In genomic region chr2:11097038-11097720, GRCh38 we compare ENCODE assay signal across 14 cellular contexts. TPM values are rescaled to one million over a fixed set of nuclear protein-coding genes. Genes with fewer than 3 reads are reported as not detected.
DNase-seq lines count a peak whose midpoint lies in the region; ATAC-seq and TF ChIP-seq lines count a peak whose summit lies in the region.
"Had no signal": no experiment of that assay in that cellular context is flagged by ENCODE, and none has a peak within 500 bp of the region (broad histone marks: within the 10 kb centered on the region; RNA-seq: fewer than 3 reads in every experiment).

No MANE protein-coding gene starts in this region.

- no peak overlapping the region for H3K27ac ChIP-seq in right atrium auricular region
- H3K27ac ChIP-seq in heart right ventricle: no peak overlapping the region
- H3K27ac ChIP-seq in upper lobe of right lung: no peak overlapping the region
- H3K27ac ChIP-seq: vagina had no signal

- no peaks in the 10 kb centered on the region for H3K9me3 Mint-ChIP-seq in activated CD8-positive, alpha-beta T cell treated with anti-CD3 and anti-CD28 coated beads, Interleukin-2, amount 10 ng/mL, durations not matched to agents 7 days and 5 days (ENCODE audit: insufficient read depth)
- H3K9me3 Mint-ChIP-seq: nephron progenitor cell had no signal

- no peaks in the 10 kb centered on the region for H3K4me1 Mint-ChIP-seq in activated CD8-positive, alpha-beta T cell treated with anti-CD3 and anti-CD28 coated beads, Interleukin-2, amount 10 ng/mL, durations not matched to agents 7 days and 5 days (ENCODE audit: low read depth)
- H3K4me1 Mint-ChIP-seq: B cell had no signal

- CTCF ChIA-PET in activated CD8-positive, alpha-beta T cell treated with anti-CD3 and anti-CD28 coated beads, Interleukin-2, amount 10 ng/mL, durations not matched to agents 7 days and 5 days (lab: Charles Lee): no interaction called here

- H3K27ac Mint-ChIP-seq in activated CD8-positive, alpha-beta T cell treated with anti-CD3 and anti-CD28 coated beads, Interleukin-2, amount 10 ng/mL, durations not matched to agents 7 days and 5 days: no peak overlapping the region
- H3K27ac Mint-ChIP-seq: B cell, nephron progenitor cell had no signal

- no peak overlapping the region for H3K4me3 Mint-ChIP-seq in activated CD8-positive, alpha-beta T cell treated with anti-CD3 and anti-CD28 coated beads, Interleukin-2, amount 10 ng/mL, durations not matched to agents 7 days and 5 days
- H3K4me3 Mint-ChIP-seq: B cell, nephron progenitor cell had no signal

- DNase-seq in Right ventricle myocardium superior: peak; percentile 71
- no peak for DNase-seq in right atrium auricular region (ENCODE audit: low spot score)
- peak; percentile 69 for DNase-seq in amniotic epithelial cell (ENCODE audit: low read depth)
- DNase-seq in heart right ventricle: peak in 1 of 2 donors; percentile 62
- DNase-seq in upper lobe of right lung: peak; percentile 33
- DNase-seq in erythroblast (lab: John Stamatoyannopoulos, UW): no peak
- no peak for DNase-seq in activated CD8-positive, alpha-beta T cell treated with anti-CD3 and anti-CD28 coated beads, Interleukin-2, amount 10 ng/mL, durations not matched to agents 7 days and 5 days
- DNase-seq: MV-4-11, NCI-H510A treated with DMSO at 0.1 percent for 48 hours, nephron progenitor cell, SHP77 had no signal

- POLR2A ChIA-PET in activated CD8-positive, alpha-beta T cell treated with anti-CD3 and anti-CD28 coated beads, Interleukin-2, amount 10 ng/mL, durations not matched to agents 7 days and 5 days (lab: Charles Lee): no interaction called here

- TF ChIP-seq POLR2A in erythroblast (IDR thresholded peaks at IDR 0.05; ENCODE audit: low read length): no peak

- no peaks in the 10 kb centered on the region for H3K36me3 Mint-ChIP-seq in activated CD8-positive, alpha-beta T cell treated with anti-CD3 and anti-CD28 coated beads, Interleukin-2, amount 10 ng/mL, durations not matched to agents 7 days and 5 days (ENCODE audit: low read depth)

- H3K36me3 ChIP-seq in right atrium auricular region: no peaks in the 10 kb centered on the region
- no peaks in the 10 kb centered on the region for H3K36me3 ChIP-seq in heart right ventricle
- H3K36me3 ChIP-seq in upper lobe of right lung: no peaks in the 10 kb centered on the region
- H3K36me3 ChIP-seq: vagina had no signal

- no peaks in the 10 kb centered on the region for H3K9me3 ChIP-seq in right atrium auricular region
- H3K9me3 ChIP-seq in heart right ventricle: no peaks in the 10 kb centered on the region
- no peaks in the 10 kb centered on the region for H3K9me3 ChIP-seq in upper lobe of right lung
- H3K9me3 ChIP-seq: vagina had no signal

- ATAC-seq in Right ventricle myocardium superior (ENCODE audit: poor library complexity) (peak; percentile 88), heart right ventricle (peak in 6 of 8 donors; percentile 55 to 88 (median 78)), upper lobe of right lung (no peak), HG02759 (IDR thresholded peaks at IDR 0.05; ENCODE audit: unreplicated experiment) (no peak)
- ATAC-seq in activated CD8-positive, alpha-beta T cell treated with anti-CD3 and anti-CD28 coated beads, Interleukin-2, amount 10 ng/mL, durations not matched to agents 7 days and 5 days: no peak

- no peaks in the 10 kb centered on the region for H3K27me3 ChIP-seq in right atrium auricular region
- peaks cover 0 to 14% (median 0%) of the 10 kb centered on the region in 7 donors for H3K27me3 ChIP-seq in heart right ventricle
- no peaks in the 10 kb centered on the region for H3K27me3 ChIP-seq in upper lobe of right lung
- H3K27me3 ChIP-seq: vagina had no signal

- WGBS in heart right ventricle, 2 donors: 69 to 80% methylated on average over 13 of the region's 13 CpGs

- peaks cover 4% of the 10 kb centered on the region for H3K27me3 Mint-ChIP-seq in activated CD8-positive, alpha-beta T cell treated with anti-CD3 and anti-CD28 coated beads, Interleukin-2, amount 10 ng/mL, durations not matched to agents 7 days and 5 days (ENCODE audit: low read depth)

- no peaks in the 10 kb centered on the region for H3K4me1 ChIP-seq in right atrium auricular region
- peaks cover 0 to 3% (median 0%) of the 10 kb centered on the region in 9 donors for H3K4me1 ChIP-seq in heart right ventricle
- no peaks in the 10 kb centered on the region for H3K4me1 ChIP-seq in upper lobe of right lung
- H3K4me1 ChIP-seq: vagina had no signal

- TF ChIP-seq CTCF in right atrium auricular region (IDR thresholded peaks at IDR 0.05) (no peak), heart right ventricle (IDR thresholded peaks at IDR 0.05) (no peak), upper lobe of right lung (IDR thresholded peaks at IDR 0.05) (no peak)

- H3K4me3 ChIP-seq in right atrium auricular region (no peak overlapping the region), heart right ventricle (no peak overlapping the region), upper lobe of right lung (no peak overlapping the region)
- H3K4me3 ChIP-seq: vagina had no signal

- intact Hi-C loops in Right ventricle myocardium superior (cut with DNase I): no loop called here
- intact Hi-C loops in heart right ventricle (cut with DNase I): no loop called here
- intact Hi-C loops in upper lobe of right lung (cut with DNase I): no loop called here

RNA-seq across cellular contexts. Expression of gene SLC66A3, which starts 58.1 kb away (rescaled TPM):
- total RNA-seq in Right ventricle myocardium superior (6.9 TPM), right atrium auricular region (10 to 100 TPM; 18.7 to 19.2 TPM), heart right ventricle (10 to 100 TPM in 1 of 10 donors, 1 to 10 TPM in 9; 4.5 to 15.4 (median 6.5) TPM), upper lobe of right lung (21.2 TPM)
- 1 to 10 TPM; 7.8 to 8.9 TPM for polyA plus RNA-seq in heart right ventricle
- total RNA-seq in activated CD8-positive, alpha-beta T cell treated with anti-CD3 and anti-CD28 coated beads, Interleukin-2, amount 10 ng/mL, durations not matched to agents 7 days and 5 days: 10 to 100 TPM; 14.3 to 16.9 TPM

Comparison
In these comparisons a context has a peak if more than half of its experiments do, and no peak if none do; other contexts are left out.
1. DNase-seq: peak in Right ventricle myocardium superior (single experiment), amniotic epithelial cell (single experiment) and upper lobe of right lung (single experiment); none in right atrium auricular region (single experiment), erythroblast (0 of 2) and activated CD8-positive, alpha-beta T cell treated with anti-CD3 and anti-CD28 coated beads, Interleukin-2, amount 10 ng/mL, durations not matched to agents 7 days and 5 days (single experiment).
2. ATAC-seq: peak in Right ventricle myocardium superior (single experiment) and heart right ventricle (6 of 8); none in upper lobe of right lung (single experiment), HG02759 (single experiment) and activated CD8-positive, alpha-beta T cell treated with anti-CD3 and anti-CD28 coated beads, Interleukin-2, amount 10 ng/mL, durations not matched to agents 7 days and 5 days (single experiment).